ENCODE assay signal across 1 cellular context in genomic region chr18:79394438-79395307, GRCh38.
TF ChIP-seq lines count a peak whose summit lies in the region.

No MANE protein-coding gene starts in this region.

TF ChIP-seq in HEK293, 187 proteins besides CTCF, POLR2A, EP300 and RAD21 (continued from another document and continues in another):
- TF ChIP-seq PRDM10 (tag by site-specific recombination; IDR thresholded peaks at IDR 0.05): peak; percentile 87
- no peak for TF ChIP-seq ZNF664 (tag by site-specific recombination; IDR thresholded peaks at IDR 0.05)
- TF ChIP-seq ZNF2 (tag by site-specific recombination; IDR thresholded peaks at IDR 0.05): no peak
- no peak for TF ChIP-seq ZNF792 (tag by site-specific recombination; IDR thresholded peaks at IDR 0.05)
- TF ChIP-seq ZIC2 (tag by site-specific recombination; IDR thresholded peaks at IDR 0.05): peak; percentile 81
- TF ChIP-seq ZNF530 (tag by site-specific recombination; IDR thresholded peaks at IDR 0.05; ENCODE audit: low read depth): no peak
- no peak for TF ChIP-seq MYNN (tag by site-specific recombination; IDR thresholded peaks at IDR 0.05; ENCODE audit: borderline replicate concordance)
- no peak for TF ChIP-seq ZNF76 (tag by site-specific recombination; IDR thresholded peaks at IDR 0.05; ENCODE audit: borderline replicate concordance, low read depth)
- peak; percentile 66; the same call in 1 of the 2 replicates for TF ChIP-seq ZNF449 (tag by site-specific recombination; IDR thresholded peaks at IDR 0.05)
- TF ChIP-seq ZNF555 (tag by site-specific recombination; conservative IDR thresholded peaks at IDR 0.05): no peak
- TF ChIP-seq ZNF518A (tag by site-specific recombination; conservative IDR thresholded peaks at IDR 0.05; ENCODE audit: low read depth): no peak
- no peak for TF ChIP-seq ZNF596 (tag by site-specific recombination; IDR thresholded peaks at IDR 0.05)
- no peak for TF ChIP-seq ZNF112 (tag by site-specific recombination; IDR thresholded peaks at IDR 0.05)
- no peak for TF ChIP-seq ZSCAN4 (tag by site-specific recombination; IDR thresholded peaks at IDR 0.05)
- no peak for TF ChIP-seq ZNF488 (tag by site-specific recombination; IDR thresholded peaks at IDR 0.05)
- TF ChIP-seq PRDM2 (tag by site-specific recombination; IDR thresholded peaks at IDR 0.05; ENCODE audit: borderline replicate concordance): no peak
- peak; percentile 77; the same call in 1 of the 2 replicates for TF ChIP-seq ZBTB20 (tag by site-specific recombination; IDR thresholded peaks at IDR 0.05)
- TF ChIP-seq ZNF214 (tag by site-specific recombination; IDR thresholded peaks at IDR 0.05; ENCODE audit: borderline replicate concordance): no peak
- TF ChIP-seq ZNF23 (tag by site-specific recombination; IDR thresholded peaks at IDR 0.05; ENCODE audit: borderline replicate concordance): no peak
- no peak for TF ChIP-seq ZNF302 (tag by site-specific recombination; IDR thresholded peaks at IDR 0.05; ENCODE audit: low read depth)
- no peak for TF ChIP-seq ZNF155 (tag by site-specific recombination; IDR thresholded peaks at IDR 0.05)
- no peak for TF ChIP-seq KLF8 (tag by site-specific recombination; IDR thresholded peaks at IDR 0.05)
- no peak for TF ChIP-seq ZNF362 (tag by site-specific recombination; IDR thresholded peaks at IDR 0.05)
- no peak for TF ChIP-seq ZNF670 (tag by site-specific recombination; IDR thresholded peaks at IDR 0.05; ENCODE audit: low read depth)
- no peak for TF ChIP-seq INSM2 (tag by site-specific recombination; IDR thresholded peaks at IDR 0.05)
- TF ChIP-seq ZNF701 (tag by site-specific recombination; IDR thresholded peaks at IDR 0.05): no peak
- TF ChIP-seq SP3 (tag by site-specific recombination; IDR thresholded peaks at IDR 0.05): peak; percentile 59
- TF ChIP-seq ZNF623 (tag by site-specific recombination; IDR thresholded peaks at IDR 0.05): no peak
- no peak for TF ChIP-seq ZNF24 (tag by site-specific recombination; IDR thresholded peaks at IDR 0.05)
- no peak for TF ChIP-seq ZNF140 (tag by site-specific recombination; IDR thresholded peaks at IDR 0.05)
- TF ChIP-seq ELK4 (IDR thresholded peaks at IDR 0.05; ENCODE audit: borderline replicate concordance, low read depth, low read length): no peak
- 0 out of 2 replicates have a peak, but pooled peaks have one; percentile 36 for TF ChIP-seq ZNF629 (tag by site-specific recombination; IDR thresholded peaks at IDR 0.05)
